ENCODE assay signal across 14 cellular contexts in genomic region chr6:44423306-44423705, GRCh38. TPM values are rescaled to one million over a fixed set of nuclear protein-coding genes. Genes with fewer than 3 reads are reported as not detected.
DNase-seq lines count a peak whose midpoint lies in the region; TF ChIP-seq lines count a peak whose summit lies in the region.
"Had no signal": no experiment of that assay in that cellular context is flagged by ENCODE, and none has a peak within 500 bp of the region (broad histone marks: within the 10 kb centered on the region; RNA-seq: fewer than 3 reads in every experiment).

No MANE protein-coding gene starts in this region.

- TF ChIP-seq CTCF in endothelial cell (IDR thresholded peaks at IDR 0.05; ENCODE audit: unreplicated experiment) (no peak), SK-N-SH (IDR thresholded peaks at IDR 0.05) (no peak)

- no peak overlapping the region for H3K4me2 ChIP-seq in SK-N-SH
- H3K4me2 ChIP-seq: BLaER1 treated with 17β-estradiol and CSF1 and Interleukin-3, amounts not matched to agents 10 nM and 100 nM had no signal

- H3K27me3 Mint-ChIP-seq in endothelial cell (ENCODE audit: unreplicated experiment), result no peaks in the 10 kb centered on the region
- H3K27me3 Mint-ChIP-seq: B cell; CD4-positive, CD25-positive, alpha-beta regulatory T cell; CD8-positive, alpha-beta memory T cell had no signal

- H3K27ac ChIP-seq in SK-N-SH (ENCODE audit: low read depth in 2 of 2, low read length in 1 of 2), result no peak overlapping the region
- H3K27ac ChIP-seq: BLaER1 treated with 17β-estradiol and CSF1 and Interleukin-3, amounts not matched to agents 10 nM and 100 nM had no signal

- no peak overlapping the region for H3K9ac ChIP-seq in SK-N-SH
- H3K9ac ChIP-seq: BLaER1 treated with 17β-estradiol and CSF1 and Interleukin-3, amounts not matched to agents 10 nM and 100 nM had no signal

- no peaks in the 10 kb centered on the region for H3K4me1 ChIP-seq in SK-N-SH (ENCODE audit: control insufficient read depth in 1 of 2, insufficient read depth in 2 of 2, low read depth in 1 of 2, low read length in 1 of 2)
- H3K4me1 ChIP-seq: BLaER1 treated with 17β-estradiol and CSF1 and Interleukin-3, amounts not matched to agents 10 nM and 100 nM; Caco-2 had no signal

- peaks cover 65 to 80% of the 10 kb centered on the region in 2 experiments for H3K36me3 ChIP-seq in SK-N-SH (replicated peaks in 1 of 2; ENCODE audit: control insufficient read depth in 1 of 2, insufficient read depth in 2 of 2, low read length in 1 of 2)

- H3K9me2 ChIP-seq in SK-N-SH, result no peaks in the 10 kb centered on the region

- H3K27me3 ChIP-seq in SK-N-SH (ENCODE audit: insufficient read depth), result no peaks in the 10 kb centered on the region
- H3K27me3 ChIP-seq: BLaER1 treated with 17β-estradiol and CSF1 and Interleukin-3, amounts not matched to agents 10 nM and 100 nM had no signal

- no peaks in the 10 kb centered on the region for H3K9me3 ChIP-seq in SK-N-SH
- H3K9me3 ChIP-seq: BLaER1 treated with 17β-estradiol and CSF1 and Interleukin-3, amounts not matched to agents 10 nM and 100 nM; Caco-2 had no signal

- no peak for TF ChIP-seq RAD21 in SK-N-SH (IDR thresholded peaks at IDR 0.05; ENCODE audit: low read length)

- no peak overlapping the region for H2AFZ ChIP-seq in SK-N-SH (ENCODE audit: low read depth)

- TF ChIP-seq EP300 in SK-N-SH (IDR thresholded peaks at IDR 0.05; ENCODE audit: borderline replicate concordance in 1 of 2, low read depth in 1 of 2, low read length in 1 of 2), result no peak

- peaks cover 14% of the 10 kb centered on the region for H3K36me3 Mint-ChIP-seq in endothelial cell (ENCODE audit: low read depth, unreplicated experiment)

- H4K20me1 ChIP-seq in SK-N-SH (ENCODE audit: insufficient read depth), result no peaks in the 10 kb centered on the region

- POLR2A ChIA-PET in SK-N-SH (lab: Yijun Ruan, JAX), result no interaction called here

- no peaks in the 10 kb centered on the region; the same call in 1 of the 2 replicates for H3K79me2 ChIP-seq in SK-N-SH (ENCODE audit: insufficient read depth)

- H3K4me3 Mint-ChIP-seq in endothelial cell (ENCODE audit: unreplicated experiment), result peak overlapping the region; percentile 43
- H3K4me3 Mint-ChIP-seq: B cell; CD4-positive, CD25-positive, alpha-beta regulatory T cell; CD8-positive, alpha-beta memory T cell; H9 had no signal

- H3K9me3 Mint-ChIP-seq in endothelial cell (ENCODE audit: unreplicated experiment), result no peaks in the 10 kb centered on the region
- H3K9me3 Mint-ChIP-seq: CD4-positive, CD25-positive, alpha-beta regulatory T cell; CD8-positive, alpha-beta memory T cell; H9 had no signal

- DNase-seq in RPMI7951 (ENCODE audit: low read depth) (peak; percentile 7), endothelial cell (ENCODE audit: low spot score) (no peak), pons (ENCODE audit: low spot score) (peak; percentile 40), NCI-H510A (lab: John Stamatoyannopoulos, UW) (no peak), DMS79 (lab: John Stamatoyannopoulos, UW) (no peak), SK-N-SH (no peak)
- DNase-seq: Caco-2; CD4-positive, CD25-positive, alpha-beta regulatory T cell; CD8-positive, alpha-beta memory T cell; GF-D8; GOT3; H9 had no signal

- CTCF ChIA-PET in SK-N-SH (lab: Yijun Ruan, JAX), result no interaction called here

- H3K4me3 ChIP-seq in SK-N-SH (ENCODE audit: low read depth in 2 of 2, low read length in 1 of 2), result no peak overlapping the region
- H3K4me3 ChIP-seq: BLaER1 treated with 17β-estradiol and CSF1 and Interleukin-3, amounts not matched to agents 10 nM and 100 nM had no signal

- H3F3A ChIP-seq in SK-N-SH (replicated peaks; ENCODE audit: insufficient read depth), result peaks cover 4% of the 10 kb centered on the region

- H3K27ac Mint-ChIP-seq in endothelial cell (ENCODE audit: unreplicated experiment), result no peak overlapping the region
- H3K27ac Mint-ChIP-seq: B cell, H9 had no signal

- no peaks in the 10 kb centered on the region for H3K4me1 Mint-ChIP-seq in endothelial cell (ENCODE audit: unreplicated experiment)
- H3K4me1 Mint-ChIP-seq: B cell, H9 had no signal

TF ChIP-seq in SK-N-SH, 30 proteins besides CTCF, POLR2A, EP300 and RAD21:
- no peak for TF ChIP-seq RCOR1 (IDR thresholded peaks at IDR 0.05; ENCODE audit: low read length)
- no peak for TF ChIP-seq GATA2 (CRISPR knock-in tag; IDR thresholded peaks at IDR 0.05)
- no peak for TF ChIP-seq POLR2AphosphoS5 (IDR thresholded peaks at IDR 0.05; ENCODE audit: low read depth, low read length)
- TF ChIP-seq NFIC (IDR thresholded peaks at IDR 0.05; ENCODE audit: borderline replicate concordance), result no peak
- no peak for TF ChIP-seq CHD2 (IDR thresholded peaks at IDR 0.05; ENCODE audit: low read length, partially characterized antibody)
- TF ChIP-seq, protein P1, sequence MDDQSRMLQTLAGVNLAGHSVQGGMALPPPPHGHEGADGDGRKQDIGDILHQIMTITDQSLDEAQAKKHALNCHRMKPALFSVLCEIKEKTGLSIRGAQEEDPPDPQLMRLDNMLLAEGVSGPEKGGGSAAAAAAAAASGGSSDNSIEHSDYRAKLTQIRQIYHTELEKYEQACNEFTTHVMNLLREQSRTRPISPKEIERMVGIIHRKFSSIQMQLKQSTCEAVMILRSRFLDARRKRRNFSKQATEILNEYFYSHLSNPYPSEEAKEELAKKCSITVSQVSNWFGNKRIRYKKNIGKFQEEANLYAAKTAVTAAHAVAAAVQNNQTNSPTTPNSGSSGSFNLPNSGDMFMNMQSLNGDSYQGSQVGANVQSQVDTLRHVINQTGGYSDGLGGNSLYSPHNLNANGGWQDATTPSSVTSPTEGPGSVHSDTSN (IDR thresholded peaks at IDR 0.05), result no peak
- no peak for TF ChIP-seq JUND (IDR thresholded peaks at IDR 0.05)
- TF ChIP-seq NRF1 (IDR thresholded peaks at IDR 0.05; ENCODE audit: low read depth, low read length), result no peak
- no peak for TF ChIP-seq MEF2A (IDR thresholded peaks at IDR 0.05; ENCODE audit: borderline replicate concordance, low read depth)
- no peak for TF ChIP-seq RFX5 (IDR thresholded peaks at IDR 0.05; ENCODE audit: low read length)
- TF ChIP-seq IRF3 (IDR thresholded peaks at IDR 0.05; ENCODE audit: low read depth, low read length), result no peak
- TF ChIP-seq TCF12 (IDR thresholded peaks at IDR 0.05), result no peak
- TF ChIP-seq MAX (IDR thresholded peaks at IDR 0.05; ENCODE audit: low read depth), result no peak
- no peak for TF ChIP-seq ELF1 (IDR thresholded peaks at IDR 0.05)
- no peak for TF ChIP-seq SMC3 (IDR thresholded peaks at IDR 0.05; ENCODE audit: low read depth, low read length)
- TF ChIP-seq, protein P2, sequence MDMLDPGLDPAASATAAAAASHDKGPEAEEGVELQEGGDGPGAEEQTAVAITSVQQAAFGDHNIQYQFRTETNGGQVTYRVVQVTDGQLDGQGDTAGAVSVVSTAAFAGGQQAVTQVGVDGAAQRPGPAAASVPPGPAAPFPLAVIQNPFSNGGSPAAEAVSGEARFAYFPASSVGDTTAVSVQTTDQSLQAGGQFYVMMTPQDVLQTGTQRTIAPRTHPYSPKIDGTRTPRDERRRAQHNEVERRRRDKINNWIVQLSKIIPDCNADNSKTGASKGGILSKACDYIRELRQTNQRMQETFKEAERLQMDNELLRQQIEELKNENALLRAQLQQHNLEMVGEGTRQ (IDR thresholded peaks at IDR 0.05; ENCODE audit: borderline replicate concordance, low read depth, low read length), result no peak
- TF ChIP-seq TEAD4 (IDR thresholded peaks at IDR 0.05; ENCODE audit: borderline replicate concordance, insufficient read depth), result no peak
- no peak for TF ChIP-seq SIN3A (IDR thresholded peaks at IDR 0.05; ENCODE audit: borderline replicate concordance, low read depth, low read length)

RNA-seq across cellular contexts. Expression of gene CDC5L, which starts 35.8 kb away (rescaled TPM):
- total RNA-seq in RPMI7951 (2014; rRNA removed; shearing (Covaris generic)), result 26.1 and 33.6 TPM in 2 replicates
- total RNA-seq in endothelial cell (ENCODE audit: unreplicated experiment), result 17.3 TPM
- polyA plus RNA-seq in SK-N-SH (2012; rRNA removed), result 6.0 and 7.3 TPM in 2 replicates
- 8.3 and 9.5 TPM in 2 replicates for polyA plus RNA-seq in SK-N-SH (2012; cell fraction: cytosol; rRNA removed)
- 3.1 and 5.9 TPM in 2 replicates for polyA plus RNA-seq in SK-N-SH (2012; cell fraction: nucleus; rRNA removed)

Comparison
In these comparisons a context has a peak if more than half of its experiments do, and no peak if none do; other contexts are left out.
1. DNase-seq: peak in RPMI7951 (single experiment) and pons (single experiment); none in endothelial cell (single experiment), NCI-H510A (single experiment), DMS79 (single experiment) and SK-N-SH (single experiment).